12 cellular contexts compared by ENCODE assay signal in genomic region chr10:5599613-5600520, GRCh38.
"Had no signal": no experiment of that assay in that cellular context is flagged by ENCODE, and none has a peak within 500 bp of the region (broad histone marks: within the 10 kb centered on the region; RNA-seq: fewer than 3 reads in every experiment).

No MANE protein-coding gene starts in this region.

- H3K4me3 Mint-ChIP-seq: activated naive CD4-positive, alpha-beta T cell treated with anti-CD3 and anti-CD28 coated beads, Interleukin-2, amount 50 U/mL, for 24 hours; nephron progenitor cell had no signal

- H3K27me3 Mint-ChIP-seq: activated naive CD4-positive, alpha-beta T cell treated with anti-CD3 and anti-CD28 coated beads, Interleukin-2, amount 50 U/mL, for 24 hours had no signal

- H3K27ac Mint-ChIP-seq: activated naive CD4-positive, alpha-beta T cell treated with anti-CD3 and anti-CD28 coated beads, Interleukin-2, amount 50 U/mL, for 24 hours had no signal

- H3K36me3 Mint-ChIP-seq: activated naive CD4-positive, alpha-beta T cell treated with anti-CD3 and anti-CD28 coated beads, Interleukin-2, amount 50 U/mL, for 24 hours; brain had no signal

- DNase-seq: activated CD4-positive, alpha-beta T cell treated with anti-CD3 and anti-CD28 coated beads, Interleukin-2, amount 50 U/mL, for 4 hours; activated effector memory CD4-positive, alpha-beta T cell treated with Interleukin-2 at 50 U/mL for 16 hours; activated T-cell treated with anti-CD3 and anti-CD28 coated beads, Interleukin-2, amount 50 U/mL, for 1 hour; cerebellar nuclear complex; dorsolateral prefrontal cortex; nephron progenitor cell; stimulated activated CD4-positive, alpha-beta T cell treated with anti-CD3 and anti-CD28 coated beads, Interleukin-4, amount 100 ng/mL, for 1 hour; stimulated activated CD8-positive, alpha-beta memory T cell treated with anti-CD3 and anti-CD28 coated beads, Interleukin-4, amount 100 ng/mL, for 48 hours; stimulated activated naive CD8-positive, alpha-beta T cell treated with anti-CD3 and anti-CD28 coated beads, Interleukin-15, Interleukin-2, amounts not matched to agents 100 U/mL and 50 U/mL, for 24 hours; T-helper 2 cell had no signal

- H3K4me3 ChIP-seq: dorsolateral prefrontal cortex had no signal

- H3K9me3 Mint-ChIP-seq: activated naive CD4-positive, alpha-beta T cell treated with anti-CD3 and anti-CD28 coated beads, Interleukin-2, amount 50 U/mL, for 24 hours had no signal
